ENCODE assay signal across 11 cellular contexts in genomic region chr3:129974451-129975331, GRCh38. TPM values are rescaled to one million over a fixed set of nuclear protein-coding genes. Genes with fewer than 3 reads are reported as not detected.
DNase-seq lines count a peak whose midpoint lies in the region; ATAC-seq and TF ChIP-seq lines count a peak whose summit lies in the region.
"Had no signal": no experiment of that assay in that cellular context is flagged by ENCODE, and none has a peak within 500 bp of the region (broad histone marks: within the 10 kb centered on the region; RNA-seq: fewer than 3 reads in every experiment).

A gene with protein sequence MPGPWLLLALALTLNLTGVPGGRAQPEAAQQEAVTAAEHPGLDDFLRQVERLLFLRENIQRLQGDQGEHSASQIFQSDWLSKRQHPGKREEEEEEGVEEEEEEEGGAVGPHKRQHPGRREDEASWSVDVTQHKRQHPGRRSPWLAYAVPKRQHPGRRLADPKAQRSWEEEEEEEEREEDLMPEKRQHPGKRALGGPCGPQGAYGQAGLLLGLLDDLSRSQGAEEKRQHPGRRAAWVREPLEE (plus strand): TSS chr3:129974720. CDS start chr3:129975817, 1,097 bp downstream.

- peak within 1 kb of the TSS; percentile 92 for H2AFZ ChIP-seq in neural progenitor cell (replicated peaks)

- H3K4me3 Mint-ChIP-seq in CD14-positive monocyte (peak within 1 kb of the TSS; percentile 81 to 94), neural progenitor cell (peak within 1 kb of the TSS; percentile 84)
- peak within 1 kb of the TSS; percentile 64 to 70 for H3K4me3 Mint-ChIP-seq in effector memory CD8-positive, alpha-beta T cell

- peaks cover 19% of the 10 kb centered on the region for H3K4me1 Mint-ChIP-seq in CD14-positive monocyte
- peaks cover 3 to 4% of the 10 kb centered on the region in 2 donors for H3K4me1 Mint-ChIP-seq in effector memory CD8-positive, alpha-beta T cell (ENCODE audit: low read depth in 2 of 2)
- H3K4me1 Mint-ChIP-seq in neural progenitor cell = peaks cover 38% of the 10 kb centered on the region

- H3K4me1 ChIP-seq in HUES6 (ENCODE audit: control insufficient read depth, insufficient read depth, low read length) = peaks cover 23% of the 10 kb centered on the region
- peaks cover 15% of the 10 kb centered on the region for H3K4me1 ChIP-seq in neural progenitor cell

- H3K4me2 ChIP-seq in neural progenitor cell = peak within 1 kb of the TSS; percentile 91

- DNase-seq in CD14-positive monocyte (ENCODE audit: low spot score) (no peak), neural progenitor cell (ENCODE audit: low spot score) (peak; percentile 78), substantia nigra (lab: John Stamatoyannopoulos, UW) (no peak), islet precursor cell (no peak), inferior parietal cortex (ENCODE audit: extremely low spot score) (no peak)
- no peak for DNase-seq in effector memory CD8-positive, alpha-beta T cell

- H3K9me3 Mint-ChIP-seq in CD14-positive monocyte = peaks cover 0 to 11% (median 8%) of the 10 kb centered on the region in 7 donors
- no peaks in the 10 kb centered on the region for H3K9me3 Mint-ChIP-seq in effector memory CD8-positive, alpha-beta T cell
- H3K9me3 Mint-ChIP-seq in neural progenitor cell = no peaks in the 10 kb centered on the region

- H3K79me2 ChIP-seq in neural progenitor cell (ENCODE audit: low read depth) = no peaks in the 10 kb centered on the region

- H3K9me3 ChIP-seq in HUES6 (ENCODE audit: control insufficient read depth, insufficient read depth, low read depth, low read length) (no peaks in the 10 kb centered on the region), neural progenitor cell (ENCODE audit: low read depth) (no peaks in the 10 kb centered on the region)
- H3K9me3 ChIP-seq: body of pancreas had no signal

- TF ChIP-seq CTCF in CD14-positive monocyte (IDR thresholded peaks at IDR 0.05) (no peak), neural progenitor cell (IDR thresholded peaks at IDR 0.05) (no peak)

- H3K27ac ChIP-seq in HUES6 (ENCODE audit: low read depth, low read length) (no peak within 1 kb of the TSS), neural progenitor cell (no peak within 1 kb of the TSS), substantia nigra (ENCODE audit: low read depth, low read length, poor library complexity, severe bottlenecking) (no peak within 1 kb of the TSS)
- H3K27ac ChIP-seq: body of pancreas had no signal

- H3K9ac ChIP-seq in HUES6 (ENCODE audit: low read length) (no peak within 1 kb of the TSS), neural progenitor cell (no peak within 1 kb of the TSS)

- H3K27me3 Mint-ChIP-seq in CD14-positive monocyte (ENCODE audit: low read depth in 3 of 3) = peaks cover 40 to 51% (median 40%) of the 10 kb centered on the region in 3 donors
- peaks cover 74 to 80% of the 10 kb centered on the region in 2 donors for H3K27me3 Mint-ChIP-seq in effector memory CD8-positive, alpha-beta T cell
- peaks cover 64% of the 10 kb centered on the region for H3K27me3 Mint-ChIP-seq in neural progenitor cell (ENCODE audit: insufficient read depth, low read depth)

- H3F3A ChIP-seq in neural progenitor cell (ENCODE audit: low read depth) = peaks cover 18% of the 10 kb centered on the region

- peaks cover 22% of the 10 kb centered on the region for H4K20me1 ChIP-seq in neural progenitor cell (ENCODE audit: low read depth)

- no peak for ATAC-seq in effector memory CD8-positive, alpha-beta T cell (replicated peaks)
- no peak for ATAC-seq in HG02870 (IDR thresholded peaks at IDR 0.05; ENCODE audit: unreplicated experiment)

- peaks cover 99% of the 10 kb centered on the region for H3K27me3 ChIP-seq in HUES6 (ENCODE audit: control insufficient read depth, insufficient read depth, low read length)
- H3K27me3 ChIP-seq in neural progenitor cell = peaks cover 100% of the 10 kb centered on the region

- H3K4me3 ChIP-seq in HUES6 (ENCODE audit: low read depth, low read length) (peak within 1 kb of the TSS; percentile 58), neural progenitor cell (peak within 1 kb of the TSS; percentile 52)
- H3K4me3 ChIP-seq: body of pancreas had no signal

- H3K36me3 ChIP-seq in HUES6 (ENCODE audit: control insufficient read depth, insufficient read depth, low read length) (no peaks in the 10 kb centered on the region), neural progenitor cell (no peaks in the 10 kb centered on the region)

- intact Hi-C loops in CD14-positive monocyte (cut with micrococcal nuclease) = no loop called here

- H3K27ac Mint-ChIP-seq in CD14-positive monocyte (peak within 1 kb of the TSS in 1 of 7 donors; percentile 70), neural progenitor cell (peak within 1 kb of the TSS; percentile 38)
- no peak within 1 kb of the TSS for H3K27ac Mint-ChIP-seq in effector memory CD8-positive, alpha-beta T cell

- peaks cover 0 to 4% of the 10 kb centered on the region in 2 donors for H3K36me3 Mint-ChIP-seq in CD14-positive monocyte
- H3K36me3 Mint-ChIP-seq in effector memory CD8-positive, alpha-beta T cell (ENCODE audit: insufficient read depth) = no peaks in the 10 kb centered on the region
- no peaks in the 10 kb centered on the region for H3K36me3 Mint-ChIP-seq in neural progenitor cell

RNA-seq across cellular contexts. Expression of the gene that starts here (rescaled TPM):
- polyA plus RNA-seq in CD14-positive monocyte = not detected
- 0.19 TPM in 1 of 2 replicates, not detected in the other for total RNA-seq in neural progenitor cell (ENCODE audit: low replicate concordance)
- total RNA-seq: body of pancreas; Daoy; T-helper 2 cell treated with Interferon-gamma antibody and Interleukin-4, amounts not matched to agents 100 ng/mL and 5 ng/mL, for 36 hours had no signal

Comparison
In these comparisons a context has a peak if more than half of its experiments do, and no peak if none do; other contexts are left out.
1. Peak in DNase-seq, H3K4me3 ChIP-seq and H3K4me2 ChIP-seq in neural progenitor cell; RNA of the gene not detected or under 1 TPM.